31 cellular contexts compared by ENCODE assay signal in genomic region chr14:90132821-90133570, GRCh38.
DNase-seq lines count a peak whose midpoint lies in the region; FAIRE-seq and TF ChIP-seq lines count a peak whose summit lies in the region.
"Had no signal": no experiment of that assay in that cellular context is flagged by ENCODE, and none has a peak within 500 bp of the region (broad histone marks: within the 10 kb centered on the region; RNA-seq: fewer than 3 reads in every experiment).

No MANE protein-coding gene starts in this region.

- H3K27ac ChIP-seq in MM.1S (ENCODE audit: low read length) = no peak overlapping the region
- H3K27ac ChIP-seq: A549, GM23248, lower lobe of right lung, ovary, SK-N-MC, stomach, transverse colon, WERI-Rb-1 had no signal

- H3K27me3 ChIP-seq in MM.1S (replicated peaks; ENCODE audit: insufficient read depth, low read length) = no peaks in the 10 kb centered on the region
- H3K27me3 ChIP-seq: ovary, stomach, transverse colon had no signal

- no peaks in the 10 kb centered on the region for H3K9me2 ChIP-seq in MM.1S (replicated peaks; ENCODE audit: insufficient read depth, low read length)

- no peak overlapping the region for H2AFZ ChIP-seq in MM.1S (ENCODE audit: low read length)
- H2AFZ ChIP-seq: GM23248 had no signal

- no peaks in the 10 kb centered on the region for H3K9me3 ChIP-seq in MM.1S (replicated peaks; ENCODE audit: insufficient read depth, low read length)
- H3K9me3 ChIP-seq: A549, lower lobe of right lung, ovary, stomach, transverse colon had no signal

- H3K4me1 ChIP-seq in MM.1S (ENCODE audit: low read length) = no peaks in the 10 kb centered on the region
- H3K4me1 ChIP-seq: A549, lower lobe of right lung, stomach, transverse colon had no signal

- TF ChIP-seq CTCF in MM.1S (IDR thresholded peaks at IDR 0.05; ENCODE audit: low read length) = no peak

- DNase-seq in A172 (ENCODE audit: low spot score) (peak; percentile 18), LHCN-M2 (ENCODE audit: low read depth) (peak; percentile 38), RPMI7951 (ENCODE audit: low read depth) (peak; percentile 39), dermis microvascular lymphatic vessel endothelial cell (ENCODE audit: low read depth in 2 of 2) (peak; percentile 14 to 72), T-helper 9 cell (no peak), MM.1S (no peak), GM19239 (ENCODE audit: insufficient read length, low spot score) (no peak), DMS 273 treated with DMSO at 0.1 percent for 48 hours (lab: John Stamatoyannopoulos, UW) (no peak)
- DNase-seq: activated CD4-positive, alpha-beta T cell treated with anti-CD3 and anti-CD28 coated beads, Interleukin-2, amount 10 ng/mL, durations not matched to agents 7 days and 5 days; activated gamma-delta T cell treated with Interleukin-2 at 50 U/mL for 16 hours; activated naive CD8-positive, alpha-beta T cell treated with anti-CD3 and anti-CD28 coated beads, Interleukin-2, amount 50 U/mL, for 24 hours; activated T-cell treated with anti-CD3 and anti-CD28 coated beads, Interleukin-2, amount 50 U/mL, for 24 hours; CD4-positive, alpha-beta T cell; cerebellar nuclear complex; GM23248; lower lobe of right lung; NCI-H1417; NCI-H2081; NCI-H446; ovary; retina; stimulated activated CD4-positive, alpha-beta T cell treated with anti-CD3 and anti-CD28 coated beads, Interleukin-2, amount 100 ng/mL, for 24 hours; stomach; transverse colon; WERI-Rb-1 had no signal

- no peaks in the 10 kb centered on the region for H3K36me3 ChIP-seq in MM.1S (replicated peaks; ENCODE audit: insufficient read depth, low read length)
- H3K36me3 ChIP-seq: lower lobe of right lung, ovary, stomach, transverse colon, WERI-Rb-1 had no signal

- H3F3A ChIP-seq in MM.1S (ENCODE audit: insufficient read depth, low read length) = no peaks in the 10 kb centered on the region

- H3K4me2 ChIP-seq in MM.1S (ENCODE audit: low read depth, low read length) = no peak overlapping the region
- H3K4me2 ChIP-seq: A549, smooth muscle cell had no signal

- no peaks in the 10 kb centered on the region for H4K20me1 ChIP-seq in MM.1S (ENCODE audit: insufficient read depth, low read length)

- H3K9ac ChIP-seq in MM.1S (ENCODE audit: low read length) = no peak overlapping the region
- H3K9ac ChIP-seq: GM23248 had no signal

- no peak overlapping the region for H3K4me3 ChIP-seq in MM.1S (ENCODE audit: low read length)
- H3K4me3 ChIP-seq: A549, GM23248, lower lobe of right lung, ovary, SK-N-MC, smooth muscle cell, stomach, transverse colon had no signal

- FAIRE-seq in GM19239 (lab: Jason Lieb, UNC) = no peak
- FAIRE-seq: A549, D721Med, GM12891, RCC 7860 had no signal

- no peaks in the 10 kb centered on the region for H3K79me2 ChIP-seq in MM.1S (ENCODE audit: low read length)

Comparison
In these comparisons a context has a peak if more than half of its experiments do, and no peak if none do; other contexts are left out.
1. DNase-seq: peak in A172 (single experiment), LHCN-M2 (single experiment), RPMI7951 (single experiment) and dermis microvascular lymphatic vessel endothelial cell (2 of 2); none in T-helper 9 cell (single experiment), MM.1S (single experiment), GM19239 (single experiment) and DMS 273 treated with DMSO at 0.1 percent for 48 hours (single experiment).